13 cellular contexts compared by ENCODE assay signal in the genomic region with DNA sequence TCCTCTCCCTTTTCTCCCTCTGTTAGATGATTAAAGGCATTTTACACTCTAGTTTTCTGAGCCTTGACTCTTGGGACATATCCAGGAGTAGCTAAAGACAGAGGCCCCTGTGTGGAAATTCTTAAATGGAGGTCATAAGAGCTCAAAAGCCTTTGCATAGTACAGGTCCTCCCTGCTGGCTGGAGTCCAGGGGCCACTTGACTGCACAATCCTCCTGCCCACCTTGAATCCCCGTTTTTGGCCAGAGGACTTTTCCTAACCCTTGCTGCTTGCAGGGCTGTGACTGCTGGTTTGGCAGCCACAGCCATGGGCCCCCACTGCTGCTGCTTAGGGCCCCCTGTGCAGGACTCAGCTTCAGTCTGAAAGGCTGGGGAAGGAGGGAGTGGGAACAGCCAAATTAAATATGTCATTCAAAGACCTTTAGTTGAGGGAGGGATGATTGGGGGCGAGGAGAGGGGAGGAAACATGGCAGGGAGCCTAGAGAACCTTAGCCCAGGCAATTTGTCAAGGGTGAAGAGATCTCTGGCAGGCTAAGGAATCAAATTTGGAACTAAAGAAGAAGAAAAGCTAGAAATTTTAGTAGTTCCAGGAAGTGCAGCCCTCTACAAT. TPM values are rescaled to one million over a fixed set of nuclear protein-coding genes. Genes with fewer than 3 reads are reported as not detected.
A peak's percentile ranks its signal among the peaks of the same experiment; 100 is the strongest.
DNase-seq lines count a peak whose midpoint lies in the region; ATAC-seq and TF ChIP-seq lines count a peak whose summit lies in the region.
"Had no signal": no experiment of that assay in that cellular context is flagged by ENCODE, and none has a peak within 500 bp of the region (broad histone marks: within the 10 kb centered on the region; RNA-seq: fewer than 3 reads in every experiment).

No MANE protein-coding gene starts in this region.

- TF ChIP-seq CTCF in Peyer's patch (IDR thresholded peaks at IDR 0.05), result no peak
- no peak for TF ChIP-seq CTCF in retinal pigment epithelial cell (conservative IDR thresholded peaks at IDR 0.05; ENCODE audit: low read depth, low read length)

- 62 to 74% methylated on average over 2 of the region's 2 CpGs for WGBS in GM23248 (ENCODE audit: low coverage in 1 of 2, low lambda C conversion rate in 2 of 2, missing lambda C conversion rate in 2 of 2), 2 experiments

- H3K9me2 ChIP-seq in GM23248 (ENCODE audit: insufficient read depth), result no peaks in the 10 kb centered on the region

- TF ChIP-seq POLR2A in Peyer's patch (IDR thresholded peaks at IDR 0.05), result no peak

- H2AFZ ChIP-seq in ACC112 (ENCODE audit: low read length, unreplicated experiment), result no peak overlapping the region
- H2AFZ ChIP-seq in GM23248, result no peak overlapping the region

- no peaks in the 10 kb centered on the region for H3K9me3 ChIP-seq in Peyer's patch
- no peaks in the 10 kb centered on the region for H3K9me3 ChIP-seq in GM23248 (ENCODE audit: low read depth)

- peaks cover 32% of the 10 kb centered on the region; the same call in 1 of the 2 replicates for H3F3A ChIP-seq in GM23248 (ENCODE audit: insufficient read depth)

- intact Hi-C loops in Right ventricle myocardium superior (cut with DNase I), result no loop called here

- no peaks in the 10 kb centered on the region for H3K79me2 ChIP-seq in ACC112 (ENCODE audit: control insufficient read depth, insufficient read depth, low read length, unreplicated experiment)
- H3K79me2 ChIP-seq in GM23248 (ENCODE audit: insufficient read depth), result no peaks in the 10 kb centered on the region

- in situ Hi-C loops in GM23248 (cut with MboI), result no loop called here

- DNase-seq in Peyer's patch (peak in 1 of 3 donors; percentile 43), Right ventricle myocardium superior (peak; percentile 65), retinal pigment epithelial cell (ENCODE audit: low read depth) (peak; percentile 5), activated gamma-delta T cell (lab: John Stamatoyannopoulos, UW) (no peak), GM23248 (no peak)
- no peak for DNase-seq in stimulated activated CD8-positive, alpha-beta memory T cell treated with anti-CD3 and anti-CD28 coated beads, Interleukin-4, amount 100 ng/mL, for 48 hours
- DNase-seq: GDM1, NCI-H146, SHP77 had no signal

- H3K4me1 ChIP-seq in ACC112 (ENCODE audit: control insufficient read depth, insufficient read depth, low read length, unreplicated experiment) (peaks cover 10% of the 10 kb centered on the region), Peyer's patch (no peaks in the 10 kb centered on the region), GM23248 (ENCODE audit: insufficient read depth) (peaks cover 5% of the 10 kb centered on the region; the same call in 1 of the 2 replicates)

- no peaks in the 10 kb centered on the region for H3K27me3 ChIP-seq in ACC112 (ENCODE audit: insufficient read depth, low read length)
- no peaks in the 10 kb centered on the region for H3K27me3 ChIP-seq in Peyer's patch
- H3K27me3 ChIP-seq in GM23248 (replicated peaks; ENCODE audit: insufficient read depth), result no peaks in the 10 kb centered on the region

- H4K20me1 ChIP-seq in GM23248 (ENCODE audit: insufficient read depth), result no peaks in the 10 kb centered on the region

- H3K4me2 ChIP-seq in GM23248 (ENCODE audit: unreplicated experiment), result no peak overlapping the region

- ATAC-seq in Right ventricle myocardium superior (ENCODE audit: poor library complexity) (peak; percentile 54), HG02623 (IDR thresholded peaks at IDR 0.05; ENCODE audit: unreplicated experiment) (no peak)
- ATAC-seq: HepG2 had no signal

- H3K9ac ChIP-seq in GM23248, result no peak overlapping the region

- H3K36me3 ChIP-seq in ACC112 (ENCODE audit: insufficient read depth, low read length) (peaks cover 4% of the 10 kb centered on the region), Peyer's patch (peaks cover 0 to 89% (median 0%) of the 10 kb centered on the region in 3 donors), GM23248 (ENCODE audit: low read depth) (peaks cover 35% of the 10 kb centered on the region)

- H3K27ac ChIP-seq in ACC112 (ENCODE audit: low read depth, low read length), result peak overlapping the region; percentile 20; the same call in 1 of the 2 replicates
- H3K27ac ChIP-seq in Peyer's patch, result peak overlapping the region in 3 of 4 donors; percentile 5 to 22 (median 6)
- H3K27ac ChIP-seq in GM23248, result no peak overlapping the region

- H3K4me3 ChIP-seq in ACC112 (ENCODE audit: low read depth, low read length) (no peak overlapping the region), Peyer's patch (no peak overlapping the region), retinal pigment epithelial cell (ENCODE audit: low read length) (no peak overlapping the region), GM23248 (no peak overlapping the region)
- H3K4me3 ChIP-seq: skin epidermis had no signal

RNA-seq across cellular contexts. Expression of a gene that starts 33.3 kb away (rescaled TPM):
- total RNA-seq in Peyer's patch, result 10 to 100 TPM; 52.0 to 85.8 (median 62.7) TPM
- 60.9 TPM for total RNA-seq in Right ventricle myocardium superior
- 41.5 and 54.3 TPM in 2 replicates for total RNA-seq in GM23248 (2014; rRNA removed; shearing (Covaris generic))
- 98.5 and 107 TPM in 2 replicates for polyA plus RNA-seq in GM23248 (2016; fragmentation: Nextera tagmentation; extraction: Ambion mirVana)

RNA-seq across cellular contexts. Expression of a gene that starts 33.7 kb away (rescaled TPM):
- total RNA-seq in Peyer's patch (10 to 100 TPM in 1 of 4 donors, 1 to 10 TPM in 3; 6.3 to 20.0 (median 8.4) TPM), Right ventricle myocardium superior (6.6 TPM)
- total RNA-seq in GM23248 (2014; rRNA removed; shearing (Covaris generic)), result 9.6 and 11.9 TPM in 2 replicates
- polyA plus RNA-seq in GM23248 (2016; fragmentation: Nextera tagmentation; extraction: Ambion mirVana), result 9.9 and 11.3 TPM in 2 replicates

RNA-seq across cellular contexts. Expression of a gene that starts 49.7 kb away (rescaled TPM):
- total RNA-seq in Peyer's patch, result 100 to 1,000 TPM in 2 of 4 donors, 10 to 100 TPM in 2; 86.5 to 119 (median 106) TPM
- 37.4 TPM for total RNA-seq in Right ventricle myocardium superior
- 66.0 and 118 TPM in 2 replicates for total RNA-seq in GM23248 (2014; rRNA removed; shearing (Covaris generic))
- polyA plus RNA-seq in GM23248 (2016; fragmentation: Nextera tagmentation; extraction: Ambion mirVana), result 55.1 and 55.7 TPM in 2 replicates

RNA-seq across cellular contexts. Expression of a gene that starts 50.1 kb away (rescaled TPM):
- total RNA-seq in Peyer's patch, result 1 to 10 TPM; 3.3 to 4.4 (median 4.1) TPM
- total RNA-seq in Right ventricle myocardium superior, result 1.9 TPM
- 1.5 and 4.6 TPM in 2 replicates for total RNA-seq in GM23248 (2014; rRNA removed; shearing (Covaris generic))
- 6.0 and 6.2 TPM in 2 replicates for polyA plus RNA-seq in GM23248 (2016; fragmentation: Nextera tagmentation; extraction: Ambion mirVana)

RNA-seq across cellular contexts. Expression of a gene that starts 51.9 kb away (rescaled TPM):
- under 1 TPM in 1 of 4 donors, not detected in 3; 0.53 TPM for total RNA-seq in Peyer's patch
- 0.11 TPM for total RNA-seq in Right ventricle myocardium superior
- total RNA-seq in GM23248 (2014; rRNA removed; shearing (Covaris generic)), result not detected in 2 replicates
- polyA plus RNA-seq in GM23248 (2016; fragmentation: Nextera tagmentation; extraction: Ambion mirVana), result not detected in 2 replicates

Comparison
In these comparisons a context has a peak if more than half of its experiments do, and no peak if none do; other contexts are left out.
1. DNase-seq: peak in Right ventricle myocardium superior (single experiment) and retinal pigment epithelial cell (single experiment); none in activated gamma-delta T cell (single experiment), GM23248 (single experiment) and stimulated activated CD8-positive, alpha-beta memory T cell treated with anti-CD3 and anti-CD28 coated beads, Interleukin-4, amount 100 ng/mL, for 48 hours (single experiment).